ENCODE assay signal across 1 cellular context in the genomic region with DNA sequence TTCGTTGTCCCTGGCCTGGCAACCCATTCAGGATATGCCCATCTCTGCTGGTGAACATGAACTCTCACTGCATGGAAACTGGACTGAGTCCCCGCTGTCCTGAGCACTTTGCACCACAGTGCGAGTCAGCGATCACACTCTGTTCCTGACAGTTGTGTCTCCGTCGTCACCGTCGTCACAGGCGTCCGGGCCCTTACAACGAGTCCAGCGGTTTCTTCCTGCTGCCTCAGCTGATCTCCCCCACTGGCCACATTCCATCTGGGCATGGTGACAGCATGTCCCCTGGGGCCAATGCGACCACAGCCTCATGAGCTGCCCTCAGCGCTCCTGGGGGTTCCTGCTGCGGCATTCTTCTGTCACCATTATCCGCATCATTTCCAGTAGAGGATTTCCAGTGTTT.
TF ChIP-seq lines count a peak whose summit lies in the region.

No MANE protein-coding gene starts in this region.

TF ChIP-seq in HepG2, 621 proteins besides CTCF, POLR2A, EP300 and RAD21 (continued from another document):
- TF ChIP-seq, protein P1, sequence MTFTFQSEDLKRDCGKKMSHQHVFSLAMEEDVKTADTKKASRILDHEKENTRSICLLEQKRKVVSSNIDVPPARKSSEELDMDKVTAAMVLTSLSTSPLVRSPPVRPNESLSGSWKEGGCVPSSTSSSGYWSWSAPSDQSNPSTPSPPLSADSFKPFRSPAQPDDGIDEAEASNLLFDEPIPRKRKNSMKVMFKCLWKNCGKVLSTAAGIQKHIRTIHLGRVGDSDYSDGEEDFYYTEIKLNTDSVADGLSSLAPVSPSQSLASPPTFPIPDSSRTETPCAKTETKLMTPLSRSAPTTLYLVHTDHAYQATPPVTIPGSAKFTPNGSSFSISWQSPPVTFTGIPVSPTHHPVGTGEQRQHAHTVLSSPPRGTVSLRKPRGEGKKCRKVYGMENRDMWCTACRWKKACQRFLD (CRISPR knock-in tag; IDR thresholded peaks at IDR 0.05; ENCODE audit: borderline replicate concordance) = no peak
